Comparison of ENCODE assay signal across 8 cellular contexts in genomic region chr14:66746316-66747006, GRCh38.
A peak's percentile ranks its signal among the peaks of the same experiment; 100 is the strongest.
DNase-seq lines count a peak whose midpoint lies in the region; FAIRE-seq and TF ChIP-seq lines count a peak whose summit lies in the region.

No MANE protein-coding gene starts in this region.

- TF ChIP-seq CTCF in astrocyte of the spinal cord (IDR thresholded peaks at IDR 0.05; ENCODE audit: low read depth, low read length) (peak; percentile 75), keratinocyte (optimal IDR thresholded peaks at IDR 0.05 in 1 of 3, IDR thresholded peaks at IDR 0.05 in 1 of 3, conservative IDR thresholded peaks at IDR 0.05 in 1 of 3; ENCODE audit: extremely low read depth in 1 of 3, insufficient read depth in 2 of 3, low read length in 3 of 3) (peak; percentile 22 to 68 (median 63))

- dilution Hi-C loops in keratinocyte (cut with MboI; ENCODE audit: extremely low pct_ligation_motif_present, low sequenced_read_pairs): no loop called here

- H3K4me1 Mint-ChIP-seq in T-helper 2 cell treated with Interferon-gamma antibody and Interleukin-4, amounts not matched to agents 5 μg/mL and 100 μg/mL, for 36 hours (ENCODE audit: low read depth): no peaks in the 10 kb centered on the region

- H3K9ac ChIP-seq in keratinocyte (ENCODE audit: control insufficient read depth, extremely low read depth, insufficient read depth, low read length): no peak overlapping the region

- H3K4me2 ChIP-seq in keratinocyte (ENCODE audit: control insufficient read depth, extremely low read depth, insufficient read depth, low read depth, low read length): no peak overlapping the region

- H2AFZ ChIP-seq in keratinocyte (ENCODE audit: control insufficient read depth, low read length): no peak overlapping the region

- H4K20me1 ChIP-seq in keratinocyte (ENCODE audit: control insufficient read depth, extremely low read depth, insufficient read depth, low read length): no peaks in the 10 kb centered on the region

- no peaks in the 10 kb centered on the region for H3K27me3 Mint-ChIP-seq in T-helper 2 cell treated with Interferon-gamma antibody and Interleukin-4, amounts not matched to agents 5 μg/mL and 100 μg/mL, for 36 hours (ENCODE audit: low read depth)

- no peaks in the 10 kb centered on the region for H3K36me3 ChIP-seq in keratinocyte (ENCODE audit: control insufficient read depth in 2 of 2, extremely low read depth in 1 of 2, insufficient read depth in 2 of 2, low read length in 2 of 2)

- no peaks in the 10 kb centered on the region for H3K9me3 Mint-ChIP-seq in T-helper 2 cell treated with Interferon-gamma antibody and Interleukin-4, amounts not matched to agents 5 μg/mL and 100 μg/mL, for 36 hours

- no peaks in the 10 kb centered on the region for H3K4me1 ChIP-seq in keratinocyte (ENCODE audit: control insufficient read depth, extremely low read depth, insufficient read depth, low read length)

- no peaks in the 10 kb centered on the region for H3K9me3 ChIP-seq in keratinocyte (ENCODE audit: control insufficient read depth, low read depth, low read length)

- DNase-seq in Daoy (ENCODE audit: low read depth) (peak; percentile 22), astrocyte of the spinal cord (ENCODE audit: low read depth, low spot score) (peak; percentile 57), keratinocyte (ENCODE audit: low read depth, low spot score) (no peak), NCI-H446 treated with DMSO at 0.1 percent for 48 hours (lab: John Stamatoyannopoulos, UW) (no peak)
- peak; percentile 56 for DNase-seq in Jurkat, Clone E6-1 (ENCODE audit: low read depth, low spot score)
- no peak for DNase-seq in T-helper 2 cell treated with Interferon-gamma antibody and Interleukin-4, amounts not matched to agents 5 μg/mL and 100 μg/mL, for 36 hours (ENCODE audit: low spot score)
- DNase-seq in activated CD4-positive, CD25-positive, alpha-beta regulatory T cell (lab: John Stamatoyannopoulos, UW): no peak
- no peak for DNase-seq in stimulated activated CD4-positive, alpha-beta T cell treated with anti-CD3 and anti-CD28 coated beads, Interleukin-4, amount 100 ng/mL, for 24 hours

- in situ Hi-C loops in astrocyte of the spinal cord (cut with HindIII; ENCODE audit: low sequenced_read_pairs): no loop called here

- no peak overlapping the region for H3K4me3 Mint-ChIP-seq in T-helper 2 cell treated with Interferon-gamma antibody and Interleukin-4, amounts not matched to agents 5 μg/mL and 100 μg/mL, for 36 hours

- H3K27ac Mint-ChIP-seq in T-helper 2 cell treated with Interferon-gamma antibody and Interleukin-4, amounts not matched to agents 5 μg/mL and 100 μg/mL, for 36 hours: no peak overlapping the region

- H3K4me3 ChIP-seq in Jurkat, Clone E6-1 (ENCODE audit: low read length): no peak overlapping the region
- H3K4me3 ChIP-seq in astrocyte of the spinal cord (ENCODE audit: low read depth, low read length) (no peak overlapping the region), keratinocyte (ENCODE audit: control insufficient read depth in 2 of 3, extremely low read depth in 1 of 3, insufficient read depth in 2 of 3, low read depth in 1 of 3, low read length in 3 of 3) (no peak overlapping the region)

- H3K27me3 ChIP-seq in keratinocyte (ENCODE audit: control insufficient read depth, extremely low read depth, insufficient read depth, low read length): no peaks in the 10 kb centered on the region

- no peak for FAIRE-seq in keratinocyte (lab: Jason Lieb, UNC)

- H3K79me2 ChIP-seq in keratinocyte (ENCODE audit: control insufficient read depth, insufficient read depth, low read length): no peaks in the 10 kb centered on the region

- no peak overlapping the region for H3K27ac ChIP-seq in keratinocyte (ENCODE audit: control insufficient read depth, insufficient read depth, low read length)

- H3K9me1 ChIP-seq in keratinocyte (ENCODE audit: control insufficient read depth, extremely low read depth, insufficient read depth, low read length): no peaks in the 10 kb centered on the region

- no peaks in the 10 kb centered on the region for H3K36me3 Mint-ChIP-seq in T-helper 2 cell treated with Interferon-gamma antibody and Interleukin-4, amounts not matched to agents 5 μg/mL and 100 μg/mL, for 36 hours (ENCODE audit: low read depth)

Comparison
In these comparisons a context has a peak if more than half of its experiments do, and no peak if none do; other contexts are left out.
1. DNase-seq: peak in Daoy (single experiment), Jurkat, Clone E6-1 (single experiment) and astrocyte of the spinal cord (single experiment); none in keratinocyte (single experiment), T-helper 2 cell treated with Interferon-gamma antibody and Interleukin-4, amounts not matched to agents 5 μg/mL and 100 μg/mL, for 36 hours (single experiment), activated CD4-positive, CD25-positive, alpha-beta regulatory T cell (0 of 4), NCI-H446 treated with DMSO at 0.1 percent for 48 hours (single experiment) and stimulated activated CD4-positive, alpha-beta T cell treated with anti-CD3 and anti-CD28 coated beads, Interleukin-4, amount 100 ng/mL, for 24 hours (single experiment).